1 cellular context compared by ENCODE assay signal in the genomic region with DNA sequence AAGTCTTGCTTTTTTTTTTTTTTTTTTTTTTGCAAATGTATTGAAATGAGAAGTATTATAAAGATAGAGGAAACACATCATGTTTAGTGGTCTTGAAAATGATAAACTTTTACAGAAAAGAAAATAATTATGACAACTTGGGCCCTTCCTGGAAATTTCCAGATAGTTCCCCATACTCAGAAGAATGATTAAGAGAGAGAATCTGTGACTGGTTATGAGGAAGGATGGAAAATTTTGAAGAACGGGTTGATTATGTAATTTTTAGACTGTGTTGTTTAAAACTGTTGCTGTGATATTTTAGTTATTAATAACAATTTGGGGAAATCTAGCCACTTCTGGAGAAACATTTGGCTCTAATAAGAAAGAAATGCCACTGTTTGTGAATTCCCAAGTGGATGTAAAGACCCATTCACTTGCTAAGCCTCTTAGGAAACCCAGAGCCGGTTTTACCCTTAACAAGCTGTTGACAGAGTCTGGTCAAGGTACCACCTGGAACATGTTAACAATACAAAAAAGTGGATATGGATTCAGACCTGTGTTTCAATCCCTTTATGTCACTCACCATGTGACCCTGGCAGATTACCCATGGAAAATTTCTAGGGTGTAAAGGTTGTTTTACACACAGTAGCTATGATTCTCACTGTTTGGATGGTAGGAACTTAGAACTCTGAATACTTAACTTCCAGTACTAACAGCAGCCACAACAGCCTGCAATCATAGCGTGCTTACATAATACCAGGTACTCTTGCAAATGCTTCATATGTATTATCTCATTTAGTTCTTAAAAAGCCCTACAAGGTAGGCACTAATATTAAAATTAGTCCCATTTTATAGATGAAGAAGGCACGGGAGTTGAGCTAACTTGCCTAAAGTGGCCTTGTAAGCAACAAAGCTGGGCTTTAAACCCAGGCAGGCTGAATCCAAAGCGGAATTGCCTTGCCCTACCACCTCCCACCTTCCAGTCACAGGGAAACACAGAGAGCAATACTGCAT.
A peak's percentile ranks its signal among the peaks of the same experiment; 100 is the strongest.
TF ChIP-seq lines count a peak whose summit lies in the region.

No MANE protein-coding gene starts in this region.

TF ChIP-seq in HepG2, 621 proteins besides CTCF, POLR2A, EP300 and RAD21 (continued from another document and continues in another):
- TF ChIP-seq, protein P1, sequence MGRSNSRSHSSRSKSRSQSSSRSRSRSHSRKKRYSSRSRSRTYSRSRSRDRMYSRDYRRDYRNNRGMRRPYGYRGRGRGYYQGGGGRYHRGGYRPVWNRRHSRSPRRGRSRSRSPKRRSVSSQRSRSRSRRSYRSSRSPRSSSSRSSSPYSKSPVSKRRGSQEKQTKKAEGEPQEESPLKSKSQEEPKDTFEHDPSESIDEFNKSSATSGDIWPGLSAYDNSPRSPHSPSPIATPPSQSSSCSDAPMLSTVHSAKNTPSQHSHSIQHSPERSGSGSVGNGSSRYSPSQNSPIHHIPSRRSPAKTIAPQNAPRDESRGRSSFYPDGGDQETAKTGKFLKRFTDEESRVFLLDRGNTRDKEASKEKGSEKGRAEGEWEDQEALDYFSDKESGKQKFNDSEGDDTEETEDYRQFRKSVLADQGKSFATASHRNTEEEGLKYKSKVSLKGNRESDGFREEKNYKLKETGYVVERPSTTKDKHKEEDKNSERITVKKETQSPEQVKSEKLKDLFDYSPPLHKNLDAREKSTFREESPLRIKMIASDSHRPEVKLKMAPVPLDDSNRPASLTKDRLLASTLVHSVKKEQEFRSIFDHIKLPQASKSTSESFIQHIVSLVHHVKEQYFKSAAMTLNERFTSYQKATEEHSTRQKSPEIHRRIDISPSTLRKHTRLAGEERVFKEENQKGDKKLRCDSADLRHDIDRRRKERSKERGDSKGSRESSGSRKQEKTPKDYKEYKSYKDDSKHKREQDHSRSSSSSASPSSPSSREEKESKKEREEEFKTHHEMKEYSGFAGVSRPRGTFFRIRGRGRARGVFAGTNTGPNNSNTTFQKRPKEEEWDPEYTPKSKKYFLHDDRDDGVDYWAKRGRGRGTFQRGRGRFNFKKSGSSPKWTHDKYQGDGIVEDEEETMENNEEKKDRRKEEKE (IDR thresholded peaks at IDR 0.05): no peak
- no peak for TF ChIP-seq MTA1 (CRISPR knock-in tag; IDR thresholded peaks at IDR 0.05; ENCODE audit: borderline replicate concordance)
- TF ChIP-seq NFYB (CRISPR knock-in tag; IDR thresholded peaks at IDR 0.05): no peak
- TF ChIP-seq TARDBP (CRISPR knock-in tag; IDR thresholded peaks at IDR 0.05): no peak
- TF ChIP-seq RERE (CRISPR knock-in tag; IDR thresholded peaks at IDR 0.05; ENCODE audit: low read depth): 0 out of 2 replicates have a peak, but pooled peaks have one; percentile 33
- TF ChIP-seq ZNF781 (CRISPR knock-in tag; IDR thresholded peaks at IDR 0.05; ENCODE audit: borderline replicate concordance, not compliant biosample characterization): no peak
- no peak for TF ChIP-seq JDP2 (CRISPR knock-in tag; IDR thresholded peaks at IDR 0.05; ENCODE audit: borderline replicate concordance)
- TF ChIP-seq ZNF879 (CRISPR knock-in tag; IDR thresholded peaks at IDR 0.05): no peak
- TF ChIP-seq ZBTB1 (CRISPR knock-in tag; IDR thresholded peaks at IDR 0.05; ENCODE audit: borderline replicate concordance): no peak
- TF ChIP-seq NFE2 (CRISPR knock-in tag; IDR thresholded peaks at IDR 0.05): no peak
- peak; percentile 62 for TF ChIP-seq PHF5A (CRISPR knock-in tag; IDR thresholded peaks at IDR 0.05; ENCODE audit: low read depth, unreplicated experiment)
- no peak for TF ChIP-seq DNMT1 (CRISPR knock-in tag; IDR thresholded peaks at IDR 0.05)
- no peak for TF ChIP-seq ZNF484 (CRISPR knock-in tag; IDR thresholded peaks at IDR 0.05; ENCODE audit: borderline replicate concordance, low read depth)
- TF ChIP-seq SUZ12 (IDR thresholded peaks at IDR 0.05; ENCODE audit: low read depth, low read length): no peak
- no peak for TF ChIP-seq TP53 (CRISPR knock-in tag; conservative IDR thresholded peaks at IDR 0.05)
- TF ChIP-seq, protein P2, sequence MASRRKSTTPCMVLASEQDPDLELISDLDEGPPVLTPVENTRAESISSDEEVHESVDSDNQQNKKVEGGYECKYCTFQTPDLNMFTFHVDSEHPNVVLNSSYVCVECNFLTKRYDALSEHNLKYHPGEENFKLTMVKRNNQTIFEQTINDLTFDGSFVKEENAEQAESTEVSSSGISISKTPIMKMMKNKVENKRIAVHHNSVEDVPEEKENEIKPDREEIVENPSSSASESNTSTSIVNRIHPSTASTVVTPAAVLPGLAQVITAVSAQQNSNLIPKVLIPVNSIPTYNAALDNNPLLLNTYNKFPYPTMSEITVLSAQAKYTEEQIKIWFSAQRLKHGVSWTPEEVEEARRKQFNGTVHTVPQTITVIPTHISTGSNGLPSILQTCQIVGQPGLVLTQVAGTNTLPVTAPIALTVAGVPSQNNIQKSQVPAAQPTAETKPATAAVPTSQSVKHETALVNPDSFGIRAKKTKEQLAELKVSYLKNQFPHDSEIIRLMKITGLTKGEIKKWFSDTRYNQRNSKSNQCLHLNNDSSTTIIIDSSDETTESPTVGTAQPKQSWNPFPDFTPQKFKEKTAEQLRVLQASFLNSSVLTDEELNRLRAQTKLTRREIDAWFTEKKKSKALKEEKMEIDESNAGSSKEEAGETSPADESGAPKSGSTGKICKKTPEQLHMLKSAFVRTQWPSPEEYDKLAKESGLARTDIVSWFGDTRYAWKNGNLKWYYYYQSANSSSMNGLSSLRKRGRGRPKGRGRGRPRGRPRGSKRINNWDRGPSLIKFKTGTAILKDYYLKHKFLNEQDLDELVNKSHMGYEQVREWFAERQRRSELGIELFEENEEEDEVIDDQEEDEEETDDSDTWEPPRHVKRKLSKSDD (CRISPR knock-in tag; IDR thresholded peaks at IDR 0.05; ENCODE audit: low read depth): no peak
- TF ChIP-seq REL (CRISPR knock-in tag; conservative IDR thresholded peaks at IDR 0.05): no peak
- TF ChIP-seq ZSCAN30 (CRISPR knock-in tag; IDR thresholded peaks at IDR 0.05): no peak
- peak; percentile 70; the same call in 1 of the 2 replicates for TF ChIP-seq ZSCAN29 (CRISPR knock-in tag; conservative IDR thresholded peaks at IDR 0.05)
- TF ChIP-seq, protein P3, sequence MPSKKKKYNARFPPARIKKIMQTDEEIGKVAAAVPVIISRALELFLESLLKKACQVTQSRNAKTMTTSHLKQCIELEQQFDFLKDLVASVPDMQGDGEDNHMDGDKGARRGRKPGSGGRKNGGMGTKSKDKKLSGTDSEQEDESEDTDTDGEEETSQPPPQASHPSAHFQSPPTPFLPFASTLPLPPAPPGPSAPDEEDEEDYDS (CRISPR knock-in tag; IDR thresholded peaks at IDR 0.05): peak; percentile 65
- TF ChIP-seq GLI4 (CRISPR knock-in tag; IDR thresholded peaks at IDR 0.05; ENCODE audit: borderline replicate concordance): no peak
- TF ChIP-seq ZFP36L2 (CRISPR knock-in tag; IDR thresholded peaks at IDR 0.05): no peak
- TF ChIP-seq SP140L (CRISPR knock-in tag; IDR thresholded peaks at IDR 0.05; ENCODE audit: borderline replicate concordance): no peak
- TF ChIP-seq, protein P4, sequence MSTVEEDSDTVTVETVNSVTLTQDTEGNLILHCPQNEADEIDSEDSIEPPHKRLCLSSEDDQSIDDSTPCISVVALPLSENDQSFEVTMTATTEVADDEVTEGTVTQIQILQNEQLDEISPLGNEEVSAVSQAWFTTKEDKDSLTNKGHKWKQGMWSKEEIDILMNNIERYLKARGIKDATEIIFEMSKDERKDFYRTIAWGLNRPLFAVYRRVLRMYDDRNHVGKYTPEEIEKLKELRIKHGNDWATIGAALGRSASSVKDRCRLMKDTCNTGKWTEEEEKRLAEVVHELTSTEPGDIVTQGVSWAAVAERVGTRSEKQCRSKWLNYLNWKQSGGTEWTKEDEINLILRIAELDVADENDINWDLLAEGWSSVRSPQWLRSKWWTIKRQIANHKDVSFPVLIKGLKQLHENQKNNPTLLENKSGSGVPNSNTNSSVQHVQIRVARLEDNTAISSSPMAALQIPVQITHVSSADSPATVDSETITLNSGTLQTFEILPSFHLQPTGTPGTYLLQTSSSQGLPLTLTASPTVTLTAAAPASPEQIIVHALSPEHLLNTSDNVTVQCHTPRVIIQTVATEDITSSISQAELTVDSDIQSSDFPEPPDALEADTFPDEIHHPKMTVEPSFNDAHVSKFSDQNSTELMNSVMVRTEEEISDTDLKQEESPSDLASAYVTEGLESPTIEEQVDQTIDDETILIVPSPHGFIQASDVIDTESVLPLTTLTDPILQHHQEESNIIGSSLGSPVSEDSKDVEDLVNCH (CRISPR knock-in tag; IDR thresholded peaks at IDR 0.05): no peak
- 0 out of 2 replicates have a peak, but pooled peaks have one; percentile 29 for TF ChIP-seq CCDC6 (CRISPR knock-in tag; IDR thresholded peaks at IDR 0.05)
- TF ChIP-seq, protein P5, sequence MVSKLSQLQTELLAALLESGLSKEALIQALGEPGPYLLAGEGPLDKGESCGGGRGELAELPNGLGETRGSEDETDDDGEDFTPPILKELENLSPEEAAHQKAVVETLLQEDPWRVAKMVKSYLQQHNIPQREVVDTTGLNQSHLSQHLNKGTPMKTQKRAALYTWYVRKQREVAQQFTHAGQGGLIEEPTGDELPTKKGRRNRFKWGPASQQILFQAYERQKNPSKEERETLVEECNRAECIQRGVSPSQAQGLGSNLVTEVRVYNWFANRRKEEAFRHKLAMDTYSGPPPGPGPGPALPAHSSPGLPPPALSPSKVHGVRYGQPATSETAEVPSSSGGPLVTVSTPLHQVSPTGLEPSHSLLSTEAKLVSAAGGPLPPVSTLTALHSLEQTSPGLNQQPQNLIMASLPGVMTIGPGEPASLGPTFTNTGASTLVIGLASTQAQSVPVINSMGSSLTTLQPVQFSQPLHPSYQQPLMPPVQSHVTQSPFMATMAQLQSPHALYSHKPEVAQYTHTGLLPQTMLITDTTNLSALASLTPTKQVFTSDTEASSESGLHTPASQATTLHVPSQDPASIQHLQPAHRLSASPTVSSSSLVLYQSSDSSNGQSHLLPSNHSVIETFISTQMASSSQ (IDR thresholded peaks at IDR 0.05; ENCODE audit: low read depth): 0 out of 2 replicates have a peak, but pooled peaks have one; percentile 22
- TF ChIP-seq, protein P5 (CRISPR knock-in tag; IDR thresholded peaks at IDR 0.05; ENCODE audit: borderline replicate concordance): peak; percentile 43; the same call in 1 of the 2 replicates
- TF ChIP-seq ZNF75D (CRISPR knock-in tag; IDR thresholded peaks at IDR 0.05; ENCODE audit: borderline replicate concordance): no peak
- TF ChIP-seq ZNF629 (CRISPR knock-in tag; conservative IDR thresholded peaks at IDR 0.05): peak; percentile 35; the same call in 1 of the 2 replicates
- no peak for TF ChIP-seq ZNF788 (CRISPR knock-in tag; IDR thresholded peaks at IDR 0.05; ENCODE audit: borderline replicate concordance)
- TF ChIP-seq TCF7L2 (IDR thresholded peaks at IDR 0.05; ENCODE audit: low read depth, low read length): no peak
- TF ChIP-seq ZNF644 (CRISPR knock-in tag; IDR thresholded peaks at IDR 0.05; ENCODE audit: low read depth): peak; percentile 69
- TF ChIP-seq HDAC1 (CRISPR knock-in tag; IDR thresholded peaks at IDR 0.05): peak; percentile 49
- TF ChIP-seq, protein P6, sequence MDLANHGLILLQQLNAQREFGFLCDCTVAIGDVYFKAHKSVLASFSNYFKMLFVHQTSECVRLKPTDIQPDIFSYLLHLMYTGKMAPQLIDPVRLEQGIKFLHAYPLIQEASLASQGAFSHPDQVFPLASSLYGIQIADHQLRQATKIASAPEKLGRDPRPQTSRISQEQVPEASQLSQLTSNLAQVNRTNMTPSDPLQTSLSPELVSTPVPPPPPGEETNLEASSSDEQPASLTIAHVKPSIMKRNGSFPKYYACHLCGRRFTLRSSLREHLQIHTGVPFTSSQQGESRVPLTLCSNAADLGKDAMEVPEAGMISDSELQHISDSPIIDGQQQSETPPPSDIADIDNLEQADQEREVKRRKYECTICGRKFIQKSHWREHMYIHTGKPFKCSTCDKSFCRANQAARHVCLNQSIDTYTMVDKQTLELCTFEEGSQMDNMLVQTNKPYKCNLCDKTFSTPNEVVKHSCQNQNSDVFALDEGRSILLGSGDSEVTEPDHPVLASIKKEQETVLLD (CRISPR knock-in tag; IDR thresholded peaks at IDR 0.05; ENCODE audit: low read depth): no peak
- TF ChIP-seq AGO2 (optimal IDR thresholded peaks at IDR 0.05; ENCODE audit: low read depth, low read length): no peak
